1 cellular context compared by ENCODE assay signal in the genomic region with DNA sequence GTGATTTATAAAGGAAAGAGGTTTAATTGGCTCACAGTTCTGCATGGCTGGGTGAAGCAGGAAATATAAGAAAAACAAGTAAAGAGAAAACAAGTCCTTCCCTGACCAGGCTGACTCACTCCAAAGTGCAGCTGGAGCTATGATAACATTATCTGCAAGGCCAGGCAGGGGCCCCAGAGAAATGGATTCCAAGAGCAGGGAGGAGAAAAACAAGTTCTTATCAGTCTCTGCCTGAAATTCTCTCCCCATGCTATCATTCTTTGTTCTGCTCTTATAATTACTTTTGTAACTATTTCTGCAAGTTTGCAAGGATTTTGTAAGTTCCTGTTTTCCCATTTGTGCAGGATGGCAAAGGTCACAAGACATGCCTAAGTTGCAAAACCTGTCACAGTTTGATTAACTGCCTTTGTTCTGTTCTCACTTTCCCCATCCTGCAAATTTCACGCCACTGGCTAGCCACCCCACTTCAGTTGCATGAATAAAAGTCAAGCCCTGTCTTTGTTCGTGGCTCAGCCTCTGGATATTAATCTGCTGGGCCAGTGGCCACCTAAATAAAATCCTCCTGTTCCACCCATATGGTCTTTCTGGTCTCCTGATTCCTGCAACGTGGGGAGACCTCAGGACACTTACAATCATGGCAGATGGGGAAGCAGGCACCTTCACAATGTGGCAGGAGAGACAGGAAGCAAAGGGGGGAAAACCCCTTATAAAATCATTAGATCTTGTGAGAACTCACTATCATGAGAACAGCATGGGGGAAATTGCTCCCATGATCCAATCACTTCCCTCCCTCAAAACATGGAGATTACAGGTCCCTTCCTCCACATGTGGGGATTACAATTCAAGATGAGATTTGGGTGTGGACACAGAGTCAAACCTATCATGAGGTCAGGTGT.
A peak's percentile ranks its signal among the peaks of the same experiment; 100 is the strongest.
TF ChIP-seq lines count a peak whose summit lies in the region.

No MANE protein-coding gene starts in this region.

TF ChIP-seq in K562, 482 proteins besides CTCF, POLR2A, EP300 and RAD21 (continued from another document and continues in another):
- TF ChIP-seq, protein P1, sequence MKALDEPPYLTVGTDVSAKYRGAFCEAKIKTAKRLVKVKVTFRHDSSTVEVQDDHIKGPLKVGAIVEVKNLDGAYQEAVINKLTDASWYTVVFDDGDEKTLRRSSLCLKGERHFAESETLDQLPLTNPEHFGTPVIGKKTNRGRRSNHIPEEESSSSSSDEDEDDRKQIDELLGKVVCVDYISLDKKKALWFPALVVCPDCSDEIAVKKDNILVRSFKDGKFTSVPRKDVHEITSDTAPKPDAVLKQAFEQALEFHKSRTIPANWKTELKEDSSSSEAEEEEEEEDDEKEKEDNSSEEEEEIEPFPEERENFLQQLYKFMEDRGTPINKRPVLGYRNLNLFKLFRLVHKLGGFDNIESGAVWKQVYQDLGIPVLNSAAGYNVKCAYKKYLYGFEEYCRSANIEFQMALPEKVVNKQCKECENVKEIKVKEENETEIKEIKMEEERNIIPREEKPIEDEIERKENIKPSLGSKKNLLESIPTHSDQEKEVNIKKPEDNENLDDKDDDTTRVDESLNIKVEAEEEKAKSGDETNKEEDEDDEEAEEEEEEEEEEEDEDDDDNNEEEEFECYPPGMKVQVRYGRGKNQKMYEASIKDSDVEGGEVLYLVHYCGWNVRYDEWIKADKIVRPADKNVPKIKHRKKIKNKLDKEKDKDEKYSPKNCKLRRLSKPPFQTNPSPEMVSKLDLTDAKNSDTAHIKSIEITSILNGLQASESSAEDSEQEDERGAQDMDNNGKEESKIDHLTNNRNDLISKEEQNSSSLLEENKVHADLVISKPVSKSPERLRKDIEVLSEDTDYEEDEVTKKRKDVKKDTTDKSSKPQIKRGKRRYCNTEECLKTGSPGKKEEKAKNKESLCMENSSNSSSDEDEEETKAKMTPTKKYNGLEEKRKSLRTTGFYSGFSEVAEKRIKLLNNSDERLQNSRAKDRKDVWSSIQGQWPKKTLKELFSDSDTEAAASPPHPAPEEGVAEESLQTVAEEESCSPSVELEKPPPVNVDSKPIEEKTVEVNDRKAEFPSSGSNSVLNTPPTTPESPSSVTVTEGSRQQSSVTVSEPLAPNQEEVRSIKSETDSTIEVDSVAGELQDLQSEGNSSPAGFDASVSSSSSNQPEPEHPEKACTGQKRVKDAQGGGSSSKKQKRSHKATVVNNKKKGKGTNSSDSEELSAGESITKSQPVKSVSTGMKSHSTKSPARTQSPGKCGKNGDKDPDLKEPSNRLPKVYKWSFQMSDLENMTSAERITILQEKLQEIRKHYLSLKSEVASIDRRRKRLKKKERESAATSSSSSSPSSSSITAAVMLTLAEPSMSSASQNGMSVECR (CRISPR knock-in tag; IDR thresholded peaks at IDR 0.05) = no peak
- TF ChIP-seq ZFPM2 (CRISPR knock-in tag; IDR thresholded peaks at IDR 0.05) (no peak), DACH1 (IDR thresholded peaks at IDR 0.05; ENCODE audit: partially characterized antibody) (peak; percentile 88), ZNF780A (CRISPR knock-in tag; IDR thresholded peaks at IDR 0.05) (no peak), DMBX1 (CRISPR knock-in tag; IDR thresholded peaks at IDR 0.05; ENCODE audit: borderline replicate concordance) (peak; percentile 70), HMGN3 (IDR thresholded peaks at IDR 0.05; ENCODE audit: borderline replicate concordance, extremely low read depth, insufficient read length, low read depth, low read length) (peak; percentile 98), ZNF263 (CRISPR knock-in tag; IDR thresholded peaks at IDR 0.05; ENCODE audit: borderline replicate concordance) (no peak), MCM3 (IDR thresholded peaks at IDR 0.05) (no peak), HMG20B (CRISPR knock-in tag; IDR thresholded peaks at IDR 0.05) (no peak), ZNF79 (CRISPR knock-in tag; IDR thresholded peaks at IDR 0.05; ENCODE audit: low read depth) (no peak; the same call in 1 of the 2 replicates), NR2F6 (CRISPR knock-in tag; IDR thresholded peaks at IDR 0.05) (no peak), GATAD2B (IDR thresholded peaks at IDR 0.05; ENCODE audit: borderline replicate concordance) (peak; percentile 89; the same call in 1 of the 2 replicates), CXXC5 (CRISPR knock-in tag; IDR thresholded peaks at IDR 0.05) (peak; percentile 54), MTA2 (IDR thresholded peaks at IDR 0.05; ENCODE audit: low read depth) (peak; percentile 95), WHSC1 (IDR thresholded peaks at IDR 0.05; ENCODE audit: low read length) (no peak), ZNF274 (IDR thresholded peaks at IDR 0.05; ENCODE audit: borderline replicate concordance, low read depth, low read length) (peak; percentile 72), SRF (CRISPR knock-in tag; IDR thresholded peaks at IDR 0.05) (peak in 1 of 2 experiments; percentile 49; a peak in 1 of 4 replicates), ZC3H11A (IDR thresholded peaks at IDR 0.05; ENCODE audit: low read depth, low read length) (no peak), TRIM28 (IDR thresholded peaks at IDR 0.05) (no peak; the same call in 1 of the 2 replicates), PTTG1 (tag; IDR thresholded peaks at IDR 0.05; ENCODE audit: low read depth) (no peak), TARDBP (IDR thresholded peaks at IDR 0.05) (peak; percentile 65; the same call in 1 of the 2 replicates), ZNF253 (CRISPR knock-in tag; conservative IDR thresholded peaks at IDR 0.05) (no peak), ZNF133 (CRISPR knock-in tag; IDR thresholded peaks at IDR 0.05) (no peak), ELF2 (CRISPR knock-in tag; IDR thresholded peaks at IDR 0.05) (no peak), GATA2 (CRISPR knock-in tag; IDR thresholded peaks at IDR 0.05) (peak; percentile 85), ZNF699 (CRISPR knock-in tag; IDR thresholded peaks at IDR 0.05; ENCODE audit: insufficient replicate concordance) (no peak), ZNF551 (CRISPR knock-in tag; IDR thresholded peaks at IDR 0.05) (no peak), HDGF (IDR thresholded peaks at IDR 0.05) (no peak), ETV6 (IDR thresholded peaks at IDR 0.05; ENCODE audit: borderline replicate concordance in 1 of 2, low read depth in 2 of 2, low read length in 1 of 2) (no peak), ETV6 (CRISPR knock-in tag; IDR thresholded peaks at IDR 0.05; ENCODE audit: borderline replicate concordance) (no peak), RAD51 (IDR thresholded peaks at IDR 0.05; ENCODE audit: borderline replicate concordance, low read depth) (no peak; the same call in 1 of the 2 replicates), SMARCB1 (IDR thresholded peaks at IDR 0.05; ENCODE audit: insufficient read length, low read depth) (peak; percentile 86), E2F3 (CRISPR knock-in tag; IDR thresholded peaks at IDR 0.05) (no peak)
- TF ChIP-seq, protein P2, sequence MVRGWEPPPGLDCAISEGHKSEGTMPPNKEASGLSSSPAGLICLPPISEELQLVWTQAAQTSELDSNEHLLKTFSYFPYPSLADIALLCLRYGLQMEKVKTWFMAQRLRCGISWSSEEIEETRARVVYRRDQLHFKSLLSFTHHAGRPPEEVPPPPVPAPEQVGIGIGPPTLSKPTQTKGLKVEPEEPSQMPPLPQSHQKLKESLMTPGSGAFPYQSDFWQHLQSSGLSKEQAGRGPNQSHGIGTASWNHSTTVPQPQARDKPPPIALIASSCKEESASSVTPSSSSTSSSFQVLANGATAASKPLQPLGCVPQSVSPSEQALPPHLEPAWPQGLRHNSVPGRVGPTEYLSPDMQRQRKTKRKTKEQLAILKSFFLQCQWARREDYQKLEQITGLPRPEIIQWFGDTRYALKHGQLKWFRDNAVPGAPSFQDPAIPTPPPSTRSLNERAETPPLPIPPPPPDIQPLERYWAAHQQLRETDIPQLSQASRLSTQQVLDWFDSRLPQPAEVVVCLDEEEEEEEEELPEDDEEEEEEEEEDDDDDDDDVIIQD (CRISPR knock-in tag; IDR thresholded peaks at IDR 0.05) = no peak
- TF ChIP-seq, protein P3, sequence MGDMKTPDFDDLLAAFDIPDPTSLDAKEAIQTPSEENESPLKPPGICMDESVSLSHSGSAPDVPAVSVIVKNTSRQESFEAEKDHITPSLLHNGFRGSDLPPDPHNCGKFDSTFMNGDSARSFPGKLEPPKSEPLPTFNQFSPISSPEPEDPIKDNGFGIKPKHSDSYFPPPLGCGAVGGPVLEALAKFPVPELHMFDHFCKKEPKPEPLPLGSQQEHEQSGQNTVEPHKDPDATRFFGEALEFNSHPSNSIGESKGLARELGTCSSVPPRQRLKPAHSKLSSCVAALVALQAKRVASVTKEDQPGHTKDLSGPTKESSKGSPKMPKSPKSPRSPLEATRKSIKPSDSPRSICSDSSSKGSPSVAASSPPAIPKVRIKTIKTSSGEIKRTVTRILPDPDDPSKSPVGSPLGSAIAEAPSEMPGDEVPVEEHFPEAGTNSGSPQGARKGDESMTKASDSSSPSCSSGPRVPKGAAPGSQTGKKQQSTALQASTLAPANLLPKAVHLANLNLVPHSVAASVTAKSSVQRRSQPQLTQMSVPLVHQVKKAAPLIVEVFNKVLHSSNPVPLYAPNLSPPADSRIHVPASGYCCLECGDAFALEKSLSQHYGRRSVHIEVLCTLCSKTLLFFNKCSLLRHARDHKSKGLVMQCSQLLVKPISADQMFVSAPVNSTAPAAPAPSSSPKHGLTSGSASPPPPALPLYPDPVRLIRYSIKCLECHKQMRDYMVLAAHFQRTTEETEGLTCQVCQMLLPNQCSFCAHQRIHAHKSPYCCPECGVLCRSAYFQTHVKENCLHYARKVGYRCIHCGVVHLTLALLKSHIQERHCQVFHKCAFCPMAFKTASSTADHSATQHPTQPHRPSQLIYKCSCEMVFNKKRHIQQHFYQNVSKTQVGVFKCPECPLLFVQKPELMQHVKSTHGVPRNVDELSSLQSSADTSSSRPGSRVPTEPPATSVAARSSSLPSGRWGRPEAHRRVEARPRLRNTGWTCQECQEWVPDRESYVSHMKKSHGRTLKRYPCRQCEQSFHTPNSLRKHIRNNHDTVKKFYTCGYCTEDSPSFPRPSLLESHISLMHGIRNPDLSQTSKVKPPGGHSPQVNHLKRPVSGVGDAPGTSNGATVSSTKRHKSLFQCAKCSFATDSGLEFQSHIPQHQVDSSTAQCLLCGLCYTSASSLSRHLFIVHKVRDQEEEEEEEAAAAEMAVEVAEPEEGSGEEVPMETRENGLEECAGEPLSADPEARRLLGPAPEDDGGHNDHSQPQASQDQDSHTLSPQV (IDR thresholded peaks at IDR 0.05) = peak; percentile 61; the same call in 1 of the 2 replicates
- TF ChIP-seq, protein P4, sequence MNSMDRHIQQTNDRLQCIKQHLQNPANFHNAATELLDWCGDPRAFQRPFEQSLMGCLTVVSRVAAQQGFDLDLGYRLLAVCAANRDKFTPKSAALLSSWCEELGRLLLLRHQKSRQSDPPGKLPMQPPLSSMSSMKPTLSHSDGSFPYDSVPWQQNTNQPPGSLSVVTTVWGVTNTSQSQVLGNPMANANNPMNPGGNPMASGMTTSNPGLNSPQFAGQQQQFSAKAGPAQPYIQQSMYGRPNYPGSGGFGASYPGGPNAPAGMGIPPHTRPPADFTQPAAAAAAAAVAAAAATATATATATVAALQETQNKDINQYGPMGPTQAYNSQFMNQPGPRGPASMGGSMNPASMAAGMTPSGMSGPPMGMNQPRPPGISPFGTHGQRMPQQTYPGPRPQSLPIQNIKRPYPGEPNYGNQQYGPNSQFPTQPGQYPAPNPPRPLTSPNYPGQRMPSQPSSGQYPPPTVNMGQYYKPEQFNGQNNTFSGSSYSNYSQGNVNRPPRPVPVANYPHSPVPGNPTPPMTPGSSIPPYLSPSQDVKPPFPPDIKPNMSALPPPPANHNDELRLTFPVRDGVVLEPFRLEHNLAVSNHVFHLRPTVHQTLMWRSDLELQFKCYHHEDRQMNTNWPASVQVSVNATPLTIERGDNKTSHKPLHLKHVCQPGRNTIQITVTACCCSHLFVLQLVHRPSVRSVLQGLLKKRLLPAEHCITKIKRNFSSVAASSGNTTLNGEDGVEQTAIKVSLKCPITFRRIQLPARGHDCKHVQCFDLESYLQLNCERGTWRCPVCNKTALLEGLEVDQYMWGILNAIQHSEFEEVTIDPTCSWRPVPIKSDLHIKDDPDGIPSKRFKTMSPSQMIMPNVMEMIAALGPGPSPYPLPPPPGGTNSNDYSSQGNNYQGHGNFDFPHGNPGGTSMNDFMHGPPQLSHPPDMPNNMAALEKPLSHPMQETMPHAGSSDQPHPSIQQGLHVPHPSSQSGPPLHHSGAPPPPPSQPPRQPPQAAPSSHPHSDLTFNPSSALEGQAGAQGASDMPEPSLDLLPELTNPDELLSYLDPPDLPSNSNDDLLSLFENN (IDR thresholded peaks at IDR 0.05; ENCODE audit: low read depth in 2 of 2, low read length in 2 of 2) = peak; percentile 72 to 96
- TF ChIP-seq, protein P5, sequence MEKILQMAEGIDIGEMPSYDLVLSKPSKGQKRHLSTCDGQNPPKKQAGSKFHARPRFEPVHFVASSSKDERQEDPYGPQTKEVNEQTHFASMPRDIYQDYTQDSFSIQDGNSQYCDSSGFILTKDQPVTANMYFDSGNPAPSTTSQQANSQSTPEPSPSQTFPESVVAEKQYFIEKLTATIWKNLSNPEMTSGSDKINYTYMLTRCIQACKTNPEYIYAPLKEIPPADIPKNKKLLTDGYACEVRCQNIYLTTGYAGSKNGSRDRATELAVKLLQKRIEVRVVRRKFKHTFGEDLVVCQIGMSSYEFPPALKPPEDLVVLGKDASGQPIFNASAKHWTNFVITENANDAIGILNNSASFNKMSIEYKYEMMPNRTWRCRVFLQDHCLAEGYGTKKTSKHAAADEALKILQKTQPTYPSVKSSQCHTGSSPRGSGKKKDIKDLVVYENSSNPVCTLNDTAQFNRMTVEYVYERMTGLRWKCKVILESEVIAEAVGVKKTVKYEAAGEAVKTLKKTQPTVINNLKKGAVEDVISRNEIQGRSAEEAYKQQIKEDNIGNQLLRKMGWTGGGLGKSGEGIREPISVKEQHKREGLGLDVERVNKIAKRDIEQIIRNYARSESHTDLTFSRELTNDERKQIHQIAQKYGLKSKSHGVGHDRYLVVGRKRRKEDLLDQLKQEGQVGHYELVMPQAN (IDR thresholded peaks at IDR 0.05; ENCODE audit: borderline replicate concordance) = peak; percentile 16; the same call in 1 of the 2 replicates
- TF ChIP-seq, protein P6, sequence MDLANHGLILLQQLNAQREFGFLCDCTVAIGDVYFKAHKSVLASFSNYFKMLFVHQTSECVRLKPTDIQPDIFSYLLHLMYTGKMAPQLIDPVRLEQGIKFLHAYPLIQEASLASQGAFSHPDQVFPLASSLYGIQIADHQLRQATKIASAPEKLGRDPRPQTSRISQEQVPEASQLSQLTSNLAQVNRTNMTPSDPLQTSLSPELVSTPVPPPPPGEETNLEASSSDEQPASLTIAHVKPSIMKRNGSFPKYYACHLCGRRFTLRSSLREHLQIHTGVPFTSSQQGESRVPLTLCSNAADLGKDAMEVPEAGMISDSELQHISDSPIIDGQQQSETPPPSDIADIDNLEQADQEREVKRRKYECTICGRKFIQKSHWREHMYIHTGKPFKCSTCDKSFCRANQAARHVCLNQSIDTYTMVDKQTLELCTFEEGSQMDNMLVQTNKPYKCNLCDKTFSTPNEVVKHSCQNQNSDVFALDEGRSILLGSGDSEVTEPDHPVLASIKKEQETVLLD (IDR thresholded peaks at IDR 0.05) = 0 out of 2 replicates have a peak, but pooled peaks have one; percentile 52
